10 cellular contexts compared by ENCODE assay signal in genomic region chr5:80239680-80240367, GRCh38. TPM values are rescaled to one million over a fixed set of nuclear protein-coding genes. Genes with fewer than 3 reads are reported as not detected.
DNase-seq lines count a peak whose midpoint lies in the region; ATAC-seq and TF ChIP-seq lines count a peak whose summit lies in the region.
"Had no signal": no experiment of that assay in that cellular context is flagged by ENCODE, and none has a peak within 500 bp of the region (broad histone marks: within the 10 kb centered on the region; RNA-seq: fewer than 3 reads in every experiment).

No MANE protein-coding gene starts in this region.

- no peaks in the 10 kb centered on the region for H3K36me3 ChIP-seq in adrenal gland (replicated peaks in 1 of 2)

- H3K36me3 Mint-ChIP-seq in activated T-cell treated with anti-CD3 and anti-CD28 coated beads, Interleukin-2, amount 50 U/mL, for 72 hours (ENCODE audit: insufficient read depth in 2 of 2) = peaks cover 16 to 24% of the 10 kb centered on the region in 2 donors

- 34 to 47% (median 39%) methylated on average over 4 of the region's 4 CpGs for WGBS in adrenal gland, 4 donors

- no peak for TF ChIP-seq POLR2A in adrenal gland (IDR thresholded peaks at IDR 0.05)

- intact Hi-C loops in adrenal gland (cut with DNase I) = no loop called here

- no peak overlapping the region for H3K4me3 ChIP-seq in adrenal gland

- H3K4me1 Mint-ChIP-seq in activated T-cell treated with anti-CD3 and anti-CD28 coated beads, Interleukin-2, amount 50 U/mL, for 72 hours (ENCODE audit: low read depth) = peaks cover 70% of the 10 kb centered on the region
- H3K4me1 Mint-ChIP-seq in stimulated activated naive CD8-positive, alpha-beta T cell treated with anti-CD3 and anti-CD28 coated beads, Interleukin-15, amount 100 ng/mL, for 72 hours = peaks cover 74% of the 10 kb centered on the region

- H3K4me1 ChIP-seq in adrenal gland (replicated peaks in 1 of 2) = peaks cover 15 to 25% of the 10 kb centered on the region in 2 donors

- DNase-seq in activated T-cell treated with anti-CD3 and anti-CD28 coated beads, Interleukin-2, amount 50 U/mL, for 72 hours = no peak
- no peak for DNase-seq in activated T-cell treated with anti-CD3 and anti-CD28 coated beads, Interleukin-2, amount 50 U/mL, for 1 hour
- DNase-seq in adrenal gland (no peak), hepatic stellate cell (ENCODE audit: low spot score) (peak; percentile 23), kidney tubule cell (ENCODE audit: low spot score) (no peak)
- DNase-seq in stimulated activated naive CD8-positive, alpha-beta T cell treated with anti-CD3 and anti-CD28 coated beads, Interleukin-15, amount 100 ng/mL, for 72 hours = no peak
- DNase-seq in activated CD4-positive, alpha-beta T cell treated with anti-CD3 and anti-CD28 coated beads for 4 hours = no peak
- DNase-seq: amniotic stem cell, glutamatergic neuron had no signal

- ATAC-seq in activated T-cell treated with anti-CD3 and anti-CD28 coated beads, Interleukin-2, amount 50 U/mL, for 72 hours (replicated peaks in 1 of 2) = peak; percentile 70 to 73
- ATAC-seq in stimulated activated naive CD8-positive, alpha-beta T cell treated with anti-CD3 and anti-CD28 coated beads, Interleukin-15, amount 100 ng/mL, for 72 hours = peak; percentile 57
- no peak for ATAC-seq in GM18517 (IDR thresholded peaks at IDR 0.05; ENCODE audit: unreplicated experiment)

- peaks cover 7 to 9% of the 10 kb centered on the region in 2 donors for H3K9me3 Mint-ChIP-seq in activated T-cell treated with anti-CD3 and anti-CD28 coated beads, Interleukin-2, amount 50 U/mL, for 72 hours
- peaks cover 6 to 23% of the 10 kb centered on the region in 2 donors for H3K9me3 Mint-ChIP-seq in stimulated activated naive CD8-positive, alpha-beta T cell treated with anti-CD3 and anti-CD28 coated beads, Interleukin-15, amount 100 ng/mL, for 72 hours

- no peaks in the 10 kb centered on the region for H3K27me3 Mint-ChIP-seq in activated T-cell treated with anti-CD3 and anti-CD28 coated beads, Interleukin-2, amount 50 U/mL, for 72 hours (ENCODE audit: low read depth)
- no peaks in the 10 kb centered on the region for H3K27me3 Mint-ChIP-seq in stimulated activated naive CD8-positive, alpha-beta T cell treated with anti-CD3 and anti-CD28 coated beads, Interleukin-15, amount 100 ng/mL, for 72 hours

- peak overlapping the region; percentile 86 for H3K27ac Mint-ChIP-seq in activated T-cell treated with anti-CD3 and anti-CD28 coated beads, Interleukin-2, amount 50 U/mL, for 72 hours
- H3K27ac Mint-ChIP-seq in stimulated activated naive CD8-positive, alpha-beta T cell treated with anti-CD3 and anti-CD28 coated beads, Interleukin-15, amount 100 ng/mL, for 72 hours = peak overlapping the region; percentile 31 to 72

- no peak for TF ChIP-seq CTCF in adrenal gland (IDR thresholded peaks at IDR 0.05)

- peaks cover 0 to 6% (median 0%) of the 10 kb centered on the region in 3 donors for H3K9me3 ChIP-seq in adrenal gland (replicated peaks in 1 of 3)

- no peaks in the 10 kb centered on the region for H3K27me3 ChIP-seq in adrenal gland

- H3K27ac ChIP-seq in adrenal gland = peak overlapping the region in 3 of 5 donors; percentile 23 to 77 (median 47)

- H3K4me3 Mint-ChIP-seq in activated T-cell treated with anti-CD3 and anti-CD28 coated beads, Interleukin-2, amount 50 U/mL, for 72 hours = peak overlapping the region; percentile 31 to 59
- peak overlapping the region; percentile 38 to 66 for H3K4me3 Mint-ChIP-seq in stimulated activated naive CD8-positive, alpha-beta T cell treated with anti-CD3 and anti-CD28 coated beads, Interleukin-15, amount 100 ng/mL, for 72 hours

RNA-seq across cellular contexts. Expression of gene SERINC5, which starts 16.0 kb away (rescaled TPM):
- 10 to 100 TPM; 41.1 to 48.3 TPM for total RNA-seq in activated T-cell treated with anti-CD3 and anti-CD28 coated beads, Interleukin-2, amount 50 U/mL, for 72 hours
- total RNA-seq in adrenal gland = 100 to 1,000 TPM in 4 of 8 donors, 10 to 100 TPM in 4; 68.2 to 258 (median 106) TPM
- 10 to 100 TPM; 14.4 to 22.7 (median 16.3) TPM for polyA plus RNA-seq in adrenal gland
